Comparison of ENCODE assay signal across 32 cellular contexts in genomic region chr15:64472161-64472560, GRCh38.
"Had no signal": no experiment of that assay in that cellular context is flagged by ENCODE, and none has a peak within 500 bp of the region (broad histone marks: within the 10 kb centered on the region; RNA-seq: fewer than 3 reads in every experiment).

No MANE protein-coding gene starts in this region.

- H3K27me3 Mint-ChIP-seq: activated CD4-positive, alpha-beta T cell treated with anti-CD3 and anti-CD28 coated beads for 36 hours; activated CD4-positive, alpha-beta T cell treated with anti-CD3 and anti-CD28 coated beads, Interleukin-2, amount 10 ng/mL, durations not matched to agents 7 days and 5 days; activated CD8-positive, alpha-beta T cell treated with anti-CD3 and anti-CD28 coated beads for 36 hours; activated naive CD8-positive, alpha-beta T cell treated with anti-CD3 and anti-CD28 coated beads, Interleukin-2, amount 10 ng/mL, durations not matched to agents 7 days and 5 days; activated T-helper 17 cell treated with anti-CD3 and anti-CD28 coated beads, Interleukin-2, amount 50 U/mL, for 72 hours; brain; dendritic cell treated with granulocyte-macrophage colony-stimulating factor and Interleukin-4, amounts not matched to agents 40 ng/mL and 50 ng/mL, for 4 days; T-cell had no signal

- H3K4me1 ChIP-seq: breast epithelium, colonic mucosa had no signal

- H3K9me3 Mint-ChIP-seq: activated CD4-positive, alpha-beta T cell treated with anti-CD3 and anti-CD28 coated beads, Interleukin-2, amount 10 ng/mL, durations not matched to agents 7 days and 5 days; activated CD8-positive, alpha-beta T cell treated with anti-CD3 and anti-CD28 coated beads for 36 hours; activated naive CD8-positive, alpha-beta T cell treated with anti-CD3 and anti-CD28 coated beads, Interleukin-2, amount 10 ng/mL, durations not matched to agents 7 days and 5 days; activated T-cell treated with anti-CD3 and anti-CD28 coated beads, Interleukin-2, amount 50 U/mL, for 4 hours; activated T-helper 17 cell treated with anti-CD3 and anti-CD28 coated beads, Interleukin-2, amount 50 U/mL, for 72 hours; brain; dendritic cell treated with granulocyte-macrophage colony-stimulating factor and Interleukin-4, amounts not matched to agents 40 ng/mL and 50 ng/mL, for 4 days; endodermal cell; T-cell; T-helper 1 cell treated with Interleukin-12 subunit alpha and Interleukin-12 subunit beta and Interleukin-4 antibody, amounts not matched to agents 30 μg/mL and 1 μg/mL, for 36 hours; T-helper 2 cell treated with Interferon-gamma antibody and Interleukin-4, amounts not matched to agents 5 μg/mL and 100 μg/mL, for 36 hours had no signal

- H3K9me3 ChIP-seq: ascending aorta, breast epithelium, colonic mucosa had no signal

- H3K36me3 ChIP-seq: ascending aorta, breast epithelium, colonic mucosa had no signal

- H3K27ac ChIP-seq: ascending aorta, breast epithelium, cardiac muscle cell, colonic mucosa, dorsolateral prefrontal cortex had no signal

- H3K4me3 ChIP-seq: ascending aorta, breast epithelium, cardiac muscle cell, colonic mucosa, dorsolateral prefrontal cortex had no signal

- DNase-seq: activated CD4-positive, alpha-beta T cell treated with anti-CD3 and anti-CD28 coated beads for 36 hours; activated CD4-positive, alpha-beta T cell treated with anti-CD3 and anti-CD28 coated beads, Interleukin-2, amount 10 ng/mL, durations not matched to agents 7 days and 5 days; activated CD4-positive, alpha-beta T cell treated with anti-CD3 and anti-CD28 coated beads, Interleukin-2, amount 50 U/mL, for 4 hours; activated CD4-positive, CD25-positive, alpha-beta regulatory T cell; activated CD4-positive, CD25-positive, alpha-beta regulatory T cell treated with anti-CD3 and anti-CD28 coated beads, Interleukin-2, amount 50 U/mL, for 72 hours; activated CD8-positive, alpha-beta memory T cell treated with anti-CD3 and anti-CD28 coated beads for 24 hours; activated CD8-positive, alpha-beta T cell treated with anti-CD3 and anti-CD28 coated beads for 36 hours; activated effector memory CD4-positive, alpha-beta T cell treated with Interleukin-2 at 50 U/mL for 16 hours; activated gamma-delta T cell treated with Interleukin-2 at 50 U/mL for 16 hours; activated naive CD4-positive, alpha-beta T cell treated with anti-CD3 and anti-CD28 coated beads, Interleukin-2, amount 50 U/mL, for 16 hours; activated naive CD4-positive, alpha-beta T cell treated with Interleukin-2 at 50 U/mL for 16 hours; activated naive CD8-positive, alpha-beta T cell treated with anti-CD3 and anti-CD28 coated beads, Interleukin-2, amount 10 ng/mL, durations not matched to agents 7 days and 5 days; activated T-cell treated with anti-CD3 and anti-CD28 coated beads, Interleukin-2, amount 50 U/mL, for 4 hours; central memory CD4-positive, alpha-beta T cell; cerebellar nuclear complex; colonic mucosa; dorsolateral prefrontal cortex; effector memory CD4-positive, alpha-beta T cell; endodermal cell; foreskin fibroblast; head of caudate nucleus; T-cell; T1000 had no signal

- H3K27ac Mint-ChIP-seq: activated CD4-positive, alpha-beta T cell treated with anti-CD3 and anti-CD28 coated beads for 36 hours; activated CD4-positive, alpha-beta T cell treated with anti-CD3 and anti-CD28 coated beads, Interleukin-2, amount 10 ng/mL, durations not matched to agents 7 days and 5 days; activated CD8-positive, alpha-beta T cell treated with anti-CD3 and anti-CD28 coated beads for 36 hours; activated naive CD8-positive, alpha-beta T cell treated with anti-CD3 and anti-CD28 coated beads, Interleukin-2, amount 10 ng/mL, durations not matched to agents 7 days and 5 days; activated T-helper 17 cell treated with anti-CD3 and anti-CD28 coated beads, Interleukin-2, amount 50 U/mL, for 72 hours; dendritic cell treated with granulocyte-macrophage colony-stimulating factor and Interleukin-4, amounts not matched to agents 40 ng/mL and 50 ng/mL, for 4 days; endodermal cell; T-helper 1 cell treated with Interleukin-12 subunit alpha and Interleukin-12 subunit beta and Interleukin-4 antibody, amounts not matched to agents 30 μg/mL and 1 μg/mL, for 36 hours; T-helper 2 cell treated with Interferon-gamma antibody and Interleukin-4, amounts not matched to agents 5 μg/mL and 100 μg/mL, for 36 hours had no signal

- H3K4me3 Mint-ChIP-seq: activated CD4-positive, alpha-beta T cell treated with anti-CD3 and anti-CD28 coated beads for 36 hours; activated CD4-positive, alpha-beta T cell treated with anti-CD3 and anti-CD28 coated beads, Interleukin-2, amount 10 ng/mL, durations not matched to agents 7 days and 5 days; activated CD8-positive, alpha-beta T cell treated with anti-CD3 and anti-CD28 coated beads for 36 hours; activated naive CD8-positive, alpha-beta T cell treated with anti-CD3 and anti-CD28 coated beads, Interleukin-2, amount 10 ng/mL, durations not matched to agents 7 days and 5 days; activated T-cell treated with anti-CD3 and anti-CD28 coated beads, Interleukin-2, amount 50 U/mL, for 4 hours; activated T-helper 17 cell treated with anti-CD3 and anti-CD28 coated beads, Interleukin-2, amount 50 U/mL, for 72 hours; brain; dendritic cell treated with granulocyte-macrophage colony-stimulating factor and Interleukin-4, amounts not matched to agents 40 ng/mL and 50 ng/mL, for 4 days; endodermal cell; T-cell; T-helper 1 cell treated with Interleukin-12 subunit alpha and Interleukin-12 subunit beta and Interleukin-4 antibody, amounts not matched to agents 30 μg/mL and 1 μg/mL, for 36 hours; T-helper 2 cell treated with Interferon-gamma antibody and Interleukin-4, amounts not matched to agents 5 μg/mL and 100 μg/mL, for 36 hours had no signal

- ATAC-seq: activated CD4-positive, alpha-beta T cell treated with anti-CD3 and anti-CD28 coated beads for 36 hours; activated CD8-positive, alpha-beta T cell treated with anti-CD3 and anti-CD28 coated beads for 36 hours; activated T-cell treated with anti-CD3 and anti-CD28 coated beads, Interleukin-2, amount 50 U/mL, for 4 hours; activated T-helper 17 cell treated with anti-CD3 and anti-CD28 coated beads, Interleukin-2, amount 50 U/mL, for 72 hours; esophagus mucosa; T-cell had no signal

- H3K27me3 ChIP-seq: ascending aorta, breast epithelium, cardiac muscle cell, colonic mucosa, dorsolateral prefrontal cortex had no signal
